In genomic region chr6:110612298-110612697, GRCh38 we compare ENCODE assay signal across 23 cellular contexts.
"Had no signal": no experiment of that assay in that cellular context is flagged by ENCODE, and none has a peak within 500 bp of the region (broad histone marks: within the 10 kb centered on the region; RNA-seq: fewer than 3 reads in every experiment).

No MANE protein-coding gene starts in this region.

- ATAC-seq: activated CD8-positive, alpha-beta memory T cell treated with anti-CD3 and anti-CD28 coated beads, Interleukin-2, amount 10 ng/mL, durations not matched to agents 7 days and 5 days; activated T-helper 17 cell treated with anti-CD3 and anti-CD28 coated beads, Interleukin-2, amount 50 U/mL, for 72 hours; PC-3 had no signal

- H3K27me3 ChIP-seq: breast epithelium, SJSA1 had no signal

- H3K36me3 Mint-ChIP-seq: activated naive CD8-positive, alpha-beta T cell treated with anti-CD3 and anti-CD28 coated beads for 36 hours had no signal

- H3K9me3 ChIP-seq: breast epithelium, SJSA1 had no signal

- H3K9me3 Mint-ChIP-seq: activated B cell treated with CpG ODN at 0.5 μM for 24 hours; activated CD4-positive, alpha-beta T cell treated with anti-CD3 and anti-CD28 coated beads, Interleukin-2, amount 10 ng/mL, durations not matched to agents 24 days and 14 days; activated naive CD4-positive, alpha-beta T cell treated with anti-CD3 and anti-CD28 coated beads, Interleukin-2, amount 10 ng/mL, durations not matched to agents 7 days and 5 days; activated naive CD8-positive, alpha-beta T cell treated with anti-CD3 and anti-CD28 coated beads for 36 hours; activated T-cell treated with anti-CD3 and anti-CD28 coated beads, Interleukin-2, amount 50 U/mL, for 24 hours; activated T-helper 17 cell treated with anti-CD3 and anti-CD28 coated beads, Interleukin-2, amount 50 U/mL, for 72 hours; central memory CD8-positive, alpha-beta T cell; T-helper 1 cell treated with Interleukin-12 subunit alpha and Interleukin-12 subunit beta and Interleukin-4 antibody, amounts not matched to agents 30 μg/mL and 1 μg/mL, for 36 hours had no signal

- H3K27me3 Mint-ChIP-seq: activated B cell treated with CpG ODN at 0.5 μM for 24 hours; activated CD4-positive, alpha-beta T cell treated with anti-CD3 and anti-CD28 coated beads, Interleukin-2, amount 10 ng/mL, durations not matched to agents 24 days and 14 days; activated CD8-positive, alpha-beta memory T cell treated with anti-CD3 and anti-CD28 coated beads, Interleukin-2, amount 10 ng/mL, durations not matched to agents 7 days and 5 days; activated naive CD4-positive, alpha-beta T cell treated with anti-CD3 and anti-CD28 coated beads, Interleukin-2, amount 10 ng/mL, durations not matched to agents 7 days and 5 days; activated naive CD8-positive, alpha-beta T cell treated with anti-CD3 and anti-CD28 coated beads for 36 hours; activated T-cell treated with anti-CD3 and anti-CD28 coated beads, Interleukin-2, amount 50 U/mL, for 24 hours; activated T-helper 17 cell treated with anti-CD3 and anti-CD28 coated beads, Interleukin-2, amount 50 U/mL, for 72 hours; central memory CD8-positive, alpha-beta T cell had no signal

- H3K4me3 ChIP-seq: breast epithelium, SJSA1 had no signal

- H3K4me1 Mint-ChIP-seq: activated CD4-positive, alpha-beta T cell treated with anti-CD3 and anti-CD28 coated beads, Interleukin-2, amount 10 ng/mL, durations not matched to agents 24 days and 14 days; activated naive CD4-positive, alpha-beta T cell treated with anti-CD3 and anti-CD28 coated beads, Interleukin-2, amount 10 ng/mL, durations not matched to agents 7 days and 5 days; activated naive CD8-positive, alpha-beta T cell treated with anti-CD3 and anti-CD28 coated beads for 36 hours; activated T-helper 17 cell treated with anti-CD3 and anti-CD28 coated beads, Interleukin-2, amount 50 U/mL, for 72 hours; central memory CD8-positive, alpha-beta T cell had no signal

- H3K36me3 ChIP-seq: breast epithelium had no signal

- DNase-seq: activated B cell treated with CpG ODN at 0.5 μM for 24 hours; activated CD4-positive, alpha-beta T cell treated with anti-CD3 and anti-CD28 coated beads for 1 hour; activated CD4-positive, alpha-beta T cell treated with anti-CD3 and anti-CD28 coated beads, Interleukin-2, amount 10 ng/mL, durations not matched to agents 24 days and 14 days; activated CD4-positive, alpha-beta T cell treated with anti-CD3 and anti-CD28 coated beads, Interleukin-2, amount 50 U/mL, for 48 hours; activated CD8-positive, alpha-beta memory T cell treated with anti-CD3 and anti-CD28 coated beads, Interleukin-2, amount 10 ng/mL, durations not matched to agents 7 days and 5 days; activated gamma-delta T cell; activated naive CD4-positive, alpha-beta T cell treated with anti-CD3 and anti-CD28 coated beads, Interleukin-2, amount 10 ng/mL, durations not matched to agents 7 days and 5 days; activated naive CD8-positive, alpha-beta T cell treated with anti-CD3 and anti-CD28 coated beads for 36 hours; activated T-cell treated with anti-CD3 and anti-CD28 coated beads, Interleukin-2, amount 50 U/mL, for 24 hours; Kasumi-1; NCI-H1048; NCI-H146; NCI-H187 treated with DMSO at 0.1 percent for 48 hours; NCI-H2081 treated with DMSO at 0.1 percent for 48 hours; NCI-H446; NCI-H524; PC-3; SHP77 had no signal

- H3K4me3 Mint-ChIP-seq: activated B cell treated with CpG ODN at 0.5 μM for 24 hours; activated CD4-positive, alpha-beta T cell treated with anti-CD3 and anti-CD28 coated beads, Interleukin-2, amount 10 ng/mL, durations not matched to agents 24 days and 14 days; activated CD8-positive, alpha-beta memory T cell treated with anti-CD3 and anti-CD28 coated beads, Interleukin-2, amount 10 ng/mL, durations not matched to agents 7 days and 5 days; activated naive CD4-positive, alpha-beta T cell treated with anti-CD3 and anti-CD28 coated beads, Interleukin-2, amount 10 ng/mL, durations not matched to agents 7 days and 5 days; activated naive CD8-positive, alpha-beta T cell treated with anti-CD3 and anti-CD28 coated beads for 36 hours; activated T-cell treated with anti-CD3 and anti-CD28 coated beads, Interleukin-2, amount 50 U/mL, for 24 hours; activated T-helper 17 cell treated with anti-CD3 and anti-CD28 coated beads, Interleukin-2, amount 50 U/mL, for 72 hours; central memory CD8-positive, alpha-beta T cell; T-helper 1 cell treated with Interleukin-12 subunit alpha and Interleukin-12 subunit beta and Interleukin-4 antibody, amounts not matched to agents 30 μg/mL and 1 μg/mL, for 36 hours had no signal

- H3K27ac Mint-ChIP-seq: activated B cell treated with CpG ODN at 0.5 μM for 24 hours; activated CD4-positive, alpha-beta T cell treated with anti-CD3 and anti-CD28 coated beads, Interleukin-2, amount 10 ng/mL, durations not matched to agents 24 days and 14 days; activated CD8-positive, alpha-beta memory T cell treated with anti-CD3 and anti-CD28 coated beads, Interleukin-2, amount 10 ng/mL, durations not matched to agents 7 days and 5 days; activated naive CD4-positive, alpha-beta T cell treated with anti-CD3 and anti-CD28 coated beads, Interleukin-2, amount 10 ng/mL, durations not matched to agents 7 days and 5 days; activated naive CD8-positive, alpha-beta T cell treated with anti-CD3 and anti-CD28 coated beads for 36 hours; activated T-cell treated with anti-CD3 and anti-CD28 coated beads, Interleukin-2, amount 50 U/mL, for 24 hours; activated T-helper 17 cell treated with anti-CD3 and anti-CD28 coated beads, Interleukin-2, amount 50 U/mL, for 72 hours; T-helper 1 cell treated with Interleukin-12 subunit alpha and Interleukin-12 subunit beta and Interleukin-4 antibody, amounts not matched to agents 30 μg/mL and 1 μg/mL, for 36 hours had no signal

- H3K4me1 ChIP-seq: breast epithelium had no signal

- H3K27ac ChIP-seq: breast epithelium, SJSA1 had no signal
